26 cellular contexts compared by ENCODE assay signal in genomic region chr21:45457161-45457831, GRCh38. TPM values are rescaled to one million over a fixed set of nuclear protein-coding genes. Genes with fewer than 3 reads are reported as not detected.
A peak's percentile ranks its signal among the peaks of the same experiment; 100 is the strongest.
DNase-seq lines count a peak whose midpoint lies in the region; ATAC-seq and TF ChIP-seq lines count a peak whose summit lies in the region.
"Had no signal": no experiment of that assay in that cellular context is flagged by ENCODE, and none has a peak within 500 bp of the region (broad histone marks: within the 10 kb centered on the region; RNA-seq: fewer than 3 reads in every experiment).

No MANE protein-coding gene starts in this region.

- no peak overlapping the region for H3K4me3 ChIP-seq in right atrium auricular region
- no peak overlapping the region for H3K4me3 ChIP-seq in trophoblast cell (ENCODE audit: low read depth, low read length)
- H3K4me3 ChIP-seq: MG63 had no signal

- no peaks in the 10 kb centered on the region for H3K27me3 Mint-ChIP-seq in activated naive CD4-positive, alpha-beta T cell treated with anti-CD3 and anti-CD28 coated beads for 36 hours (ENCODE audit: low read depth)

- H4K12ac ChIP-seq in trophoblast cell (ENCODE audit: low read depth, low read length), result no peak overlapping the region

- no peaks in the 10 kb centered on the region for H3K36me3 Mint-ChIP-seq in activated naive CD4-positive, alpha-beta T cell treated with anti-CD3 and anti-CD28 coated beads for 36 hours (ENCODE audit: low read depth)
- H3K36me3 Mint-ChIP-seq: activated CD8-positive, alpha-beta memory T cell treated with anti-CD3 and anti-CD28 coated beads, Interleukin-2, amount 10 ng/mL, durations not matched to agents 7 days and 5 days had no signal

- no peak overlapping the region for H3K27ac ChIP-seq in right atrium auricular region
- H3K27ac ChIP-seq in trophoblast cell (ENCODE audit: low read depth, low read length), result no peak overlapping the region
- H3K27ac ChIP-seq: vagina had no signal

- no peak overlapping the region for H2AFZ ChIP-seq in trophoblast cell (ENCODE audit: insufficient read depth, low read length, poor library complexity)

- H2BK5ac ChIP-seq in trophoblast cell (ENCODE audit: low read depth, low read length, poor library complexity), result no peak overlapping the region

- no peak overlapping the region for H3K14ac ChIP-seq in trophoblast cell (ENCODE audit: low read length)

- no peak for ATAC-seq in Right ventricle myocardium superior (ENCODE audit: poor library complexity)
- ATAC-seq in left ventricle myocardium superior, result no peak
- no peak for ATAC-seq in GM19455 (IDR thresholded peaks at IDR 0.05; ENCODE audit: unreplicated experiment)
- ATAC-seq: activated CD8-positive, alpha-beta memory T cell treated with anti-CD3 and anti-CD28 coated beads, Interleukin-2, amount 10 ng/mL, durations not matched to agents 7 days and 5 days; naive thymus-derived CD4-positive, alpha-beta T cell had no signal

- no CpG with 5 or more reads among the region's 25 CpGs for WGBS in trophoblast cell (ENCODE audit: extremely low coverage, insufficient coverage, insufficient read length)

- H3K4me2 ChIP-seq in trophoblast cell (ENCODE audit: low read length), result no peak overlapping the region

- peaks cover 0 to 16% of the 10 kb centered on the region in 2 donors for H3K9me3 ChIP-seq in right atrium auricular region
- peaks cover 8% of the 10 kb centered on the region for H3K9me3 ChIP-seq in trophoblast cell (ENCODE audit: insufficient read depth, low read depth, low read length)
- H3K9me3 ChIP-seq: vagina had no signal

- no peak overlapping the region for H3K23ac ChIP-seq in trophoblast cell (ENCODE audit: low read length)

- H3K4me3 Mint-ChIP-seq in activated naive CD4-positive, alpha-beta T cell treated with anti-CD3 and anti-CD28 coated beads for 36 hours, result no peak overlapping the region
- H3K4me3 Mint-ChIP-seq: activated B cell treated with CpG ODN at 0.5 μM for 24 hours; activated CD8-positive, alpha-beta memory T cell treated with anti-CD3 and anti-CD28 coated beads, Interleukin-2, amount 10 ng/mL, durations not matched to agents 7 days and 5 days; CD4-positive, alpha-beta memory T cell; naive thymus-derived CD4-positive, alpha-beta T cell had no signal

- H3K4ac ChIP-seq in trophoblast cell (ENCODE audit: low read depth, low read length), result no peak overlapping the region

- no peaks in the 10 kb centered on the region for H3K4me1 Mint-ChIP-seq in activated naive CD4-positive, alpha-beta T cell treated with anti-CD3 and anti-CD28 coated beads for 36 hours (ENCODE audit: low read depth)
- H3K4me1 Mint-ChIP-seq: activated B cell treated with CpG ODN at 0.5 μM for 24 hours; activated CD8-positive, alpha-beta memory T cell treated with anti-CD3 and anti-CD28 coated beads, Interleukin-2, amount 10 ng/mL, durations not matched to agents 7 days and 5 days had no signal

- no peak overlapping the region for H4K91ac ChIP-seq in trophoblast cell (ENCODE audit: low read depth, low read length)

- H2BK120ac ChIP-seq in trophoblast cell (ENCODE audit: insufficient read depth, low read length, poor library complexity), result no peak overlapping the region

- no peak overlapping the region for H4K8ac ChIP-seq in trophoblast cell (ENCODE audit: low read depth, low read length)

- H3K18ac ChIP-seq in trophoblast cell (ENCODE audit: low read length), result peak overlapping the region; percentile 10

- intact Hi-C loops in Right ventricle myocardium superior (cut with DNase I), result no loop called here
- intact Hi-C loops in left ventricle myocardium superior (cut with micrococcal nuclease), result no loop called here
- intact Hi-C loops in activated naive CD4-positive, alpha-beta T cell treated with anti-CD3 and anti-CD28 coated beads for 36 hours (cut with micrococcal nuclease), result no loop called here

- no peak for TF ChIP-seq CTCF in right atrium auricular region (IDR thresholded peaks at IDR 0.05)

- H3K36me3 ChIP-seq in right atrium auricular region, result no peaks in the 10 kb centered on the region
- H3K36me3 ChIP-seq in trophoblast cell (ENCODE audit: control insufficient read depth in 1 of 2, insufficient read depth in 2 of 2, low read length in 2 of 2), result peaks cover 33 to 35% of the 10 kb centered on the region in 2 experiments
- H3K36me3 ChIP-seq: MG63, vagina had no signal

- DNase-seq in Right ventricle myocardium superior (peak; percentile 34), right atrium auricular region (ENCODE audit: low spot score) (no peak), left ventricle myocardium superior (peak; percentile 18), trophoblast cell (no peak), HK-2 (ENCODE audit: unreplicated experiment) (no peak), AML-193 (lab: John Stamatoyannopoulos, UW) (no peak)
- no peak for DNase-seq in activated naive CD4-positive, alpha-beta T cell treated with anti-CD3 and anti-CD28 coated beads for 36 hours
- DNase-seq: activated B cell treated with CpG ODN at 0.5 μM for 24 hours; activated CD8-positive, alpha-beta memory T cell treated with anti-CD3 and anti-CD28 coated beads, Interleukin-2, amount 10 ng/mL, durations not matched to agents 7 days and 5 days; activated naive CD4-positive, alpha-beta T cell treated with Interleukin-2 at 50 U/mL for 16 hours; activated T-cell treated with anti-CD3 and anti-CD28 coated beads, Interleukin-2, amount 50 U/mL, for 48 hours; amniotic stem cell; CD4-positive, alpha-beta memory T cell; cortex of kidney; DMS153; foreskin fibroblast; H7; MG63; naive thymus-derived CD4-positive, alpha-beta T cell; NCI-H2029 treated with DMSO at 0.1 percent for 48 hours; NCI-H2227 treated with DMSO at 0.1 percent for 48 hours; occipital lobe; stimulated activated CD4-positive, alpha-beta T cell treated with anti-CD3 and anti-CD28 coated beads, Interleukin-4, amount 100 ng/mL, for 1 hour; T-helper 1 cell had no signal

- H3K27ac Mint-ChIP-seq in activated naive CD4-positive, alpha-beta T cell treated with anti-CD3 and anti-CD28 coated beads for 36 hours, result no peak overlapping the region
- H3K27ac Mint-ChIP-seq: activated B cell treated with CpG ODN at 0.5 μM for 24 hours; activated CD8-positive, alpha-beta memory T cell treated with anti-CD3 and anti-CD28 coated beads, Interleukin-2, amount 10 ng/mL, durations not matched to agents 7 days and 5 days; CD4-positive, alpha-beta memory T cell; naive thymus-derived CD4-positive, alpha-beta T cell had no signal

- H3K27me3 ChIP-seq in right atrium auricular region, result no peaks in the 10 kb centered on the region
- H3K27me3 ChIP-seq in trophoblast cell (ENCODE audit: insufficient read depth, low read length), result no peaks in the 10 kb centered on the region
- H3K27me3 ChIP-seq: MG63, vagina had no signal

- no peak overlapping the region for H2AK5ac ChIP-seq in trophoblast cell (ENCODE audit: low read length)

- no peak overlapping the region for H2BK12ac ChIP-seq in trophoblast cell (ENCODE audit: low read length)

- CTCF ChIA-PET in activated naive CD4-positive, alpha-beta T cell treated with anti-CD3 and anti-CD28 coated beads for 36 hours (lab: Charles Lee), result interaction anchor here (1.2 kb wide), 1 partner anchor 10 kb away, joined by 3 read pairs; no protein-coding TSS in a partner anchor

- H3K4me1 ChIP-seq in right atrium auricular region (peaks cover 0 to 53% of the 10 kb centered on the region in 2 donors), trophoblast cell (ENCODE audit: control insufficient read depth in 1 of 2, insufficient read depth in 2 of 2, low read length in 2 of 2) (peaks cover 3 to 9% of the 10 kb centered on the region in 2 experiments)

- H3K79me2 ChIP-seq in trophoblast cell (ENCODE audit: control insufficient read depth, insufficient read depth, low read length, poor library complexity), result no peaks in the 10 kb centered on the region

- peaks cover 9% of the 10 kb centered on the region for H3K9me3 Mint-ChIP-seq in activated naive CD4-positive, alpha-beta T cell treated with anti-CD3 and anti-CD28 coated beads for 36 hours

- no peaks in the 10 kb centered on the region for H3K79me1 ChIP-seq in trophoblast cell (ENCODE audit: low read length)

- peak overlapping the region; percentile 20 for H3K9ac ChIP-seq in trophoblast cell (ENCODE audit: low read length)

RNA-seq across cellular contexts. Expression of gene COL18A1, which starts 52.3 kb away (rescaled TPM):
- 44.2 TPM for total RNA-seq in Right ventricle myocardium superior
- total RNA-seq in right atrium auricular region, result 100 to 1,000 TPM; 117 to 134 TPM
- total RNA-seq in left ventricle myocardium superior, result 52.4 TPM
- 174 and 188 TPM in 2 replicates for polyA plus RNA-seq in trophoblast cell (2013)
- 10 to 100 TPM; 10.3 to 12.6 TPM for total RNA-seq in activated naive CD4-positive, alpha-beta T cell treated with anti-CD3 and anti-CD28 coated beads for 36 hours

Comparison
In these comparisons a context has a peak if more than half of its experiments do, and no peak if none do; other contexts are left out.
1. DNase-seq: peak in Right ventricle myocardium superior (single experiment) and left ventricle myocardium superior (single experiment); none in right atrium auricular region (single experiment), trophoblast cell (0 of 2), HK-2 (single experiment), AML-193 (0 of 2) and activated naive CD4-positive, alpha-beta T cell treated with anti-CD3 and anti-CD28 coated beads for 36 hours (single experiment).